ENCODE assay signal across 8 cellular contexts in the genomic region with DNA sequence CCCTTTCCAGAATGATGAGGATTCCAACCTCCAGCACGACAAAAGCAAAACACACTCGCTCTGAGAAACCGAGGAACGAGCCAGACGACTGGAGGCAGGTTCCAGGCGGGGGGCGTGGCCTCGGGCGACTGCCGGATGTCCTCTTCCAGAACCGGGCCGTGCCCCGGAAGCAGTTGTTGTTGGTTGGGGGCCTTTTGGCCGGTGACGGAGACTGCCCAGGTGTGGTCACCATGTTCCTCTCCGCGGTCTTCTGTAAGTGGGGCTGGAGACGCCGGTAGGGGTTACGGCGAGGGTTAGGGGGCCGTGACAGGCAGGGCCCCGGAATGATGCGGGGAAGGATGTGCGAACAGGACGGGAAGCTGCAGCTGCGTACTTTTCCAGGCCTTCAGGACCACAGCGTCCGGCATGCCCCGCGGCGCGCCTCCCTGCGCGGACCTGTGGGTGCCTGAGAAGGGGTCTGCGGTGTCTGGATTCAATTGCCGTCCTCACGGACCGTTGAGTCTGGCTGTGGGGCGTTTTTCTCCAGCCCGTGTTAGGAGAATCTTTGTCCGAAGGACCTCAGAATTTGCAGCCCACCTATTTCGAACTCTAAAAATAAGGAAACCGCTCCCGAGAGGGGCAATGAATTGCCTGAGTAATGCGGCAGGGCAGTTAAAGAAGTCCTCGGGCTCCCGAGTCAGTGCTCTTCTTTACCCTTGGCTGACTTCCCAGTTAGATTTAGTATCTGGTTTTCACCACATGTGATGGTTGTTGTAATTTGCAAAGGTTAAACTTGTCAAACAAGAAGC. TPM values are rescaled to one million over a fixed set of nuclear protein-coding genes. Genes with fewer than 3 reads are reported as not detected.
DNase-seq lines count a peak whose midpoint lies in the region; TF ChIP-seq lines count a peak whose summit lies in the region.

A gene (plus strand): TSS at position 172 of the 788 bp plus-strand sequence. CDS start 59 bp downstream, at position 231.

- H3K27me3 ChIP-seq in suprapubic skin: no peaks in the 10 kb centered on the region

- no peak for TF ChIP-seq CTCF in HFF-Myc (IDR thresholded peaks at IDR 0.05; ENCODE audit: low read depth, low read length, missing control alignments)
- TF ChIP-seq CTCF in NB4 (IDR thresholded peaks at IDR 0.05; ENCODE audit: low read depth, low read length): no peak
- TF ChIP-seq CTCF in suprapubic skin (IDR thresholded peaks at IDR 0.05): no peak

- CTCF ChIA-PET in activated naive CD4-positive, alpha-beta T cell treated with anti-CD3 and anti-CD28 coated beads, Interleukin-2, amount 10 ng/mL, durations not matched to agents 7 days and 5 days (lab: Charles Lee): interaction anchor here (1.1 kb wide), 1 partner anchor 17 kb away, joined by 3 read pairs; no protein-coding TSS in a partner anchor

- H3K9me3 ChIP-seq in SK-N-MC (ENCODE audit: low read depth, low read length): no peaks in the 10 kb centered on the region
- no peaks in the 10 kb centered on the region for H3K9me3 ChIP-seq in suprapubic skin

- H3K9me3 Mint-ChIP-seq in activated naive CD4-positive, alpha-beta T cell treated with anti-CD3 and anti-CD28 coated beads, Interleukin-2, amount 10 ng/mL, durations not matched to agents 7 days and 5 days: no peaks in the 10 kb centered on the region

- peak within 1 kb of the TSS; percentile 87 for H3K4me3 ChIP-seq in HFF-Myc (replicated peaks; ENCODE audit: low read depth, low read length)
- peak within 1 kb of the TSS; percentile 77 for H3K4me3 ChIP-seq in NB4 (ENCODE audit: low read depth, low read length)
- peak within 1 kb of the TSS; percentile 97 for H3K4me3 ChIP-seq in SK-N-MC
- peak within 1 kb of the TSS; percentile 66 for H3K4me3 ChIP-seq in suprapubic skin

- peak within 1 kb of the TSS; percentile 98 for H3K4me3 Mint-ChIP-seq in activated naive CD4-positive, alpha-beta T cell treated with anti-CD3 and anti-CD28 coated beads, Interleukin-2, amount 10 ng/mL, durations not matched to agents 7 days and 5 days

- peak within 1 kb of the TSS; percentile 81 for H3K9ac ChIP-seq in SK-N-MC (ENCODE audit: insufficient read length)

- H3K36me3 ChIP-seq in SK-N-MC (ENCODE audit: insufficient read depth, low read length) (peaks cover 17% of the 10 kb centered on the region; the same call in 1 of the 2 replicates), suprapubic skin (peaks cover 12% of the 10 kb centered on the region)

- 0% methylated on average over 46 of the region's 48 CpGs for WGBS in suprapubic skin

- peaks cover 33% of the 10 kb centered on the region for H3K4me1 Mint-ChIP-seq in activated naive CD4-positive, alpha-beta T cell treated with anti-CD3 and anti-CD28 coated beads, Interleukin-2, amount 10 ng/mL, durations not matched to agents 7 days and 5 days

- peaks cover 43% of the 10 kb centered on the region for H3K4me1 ChIP-seq in suprapubic skin

- peak within 1 kb of the TSS; percentile 96 for H3K27ac Mint-ChIP-seq in activated naive CD4-positive, alpha-beta T cell treated with anti-CD3 and anti-CD28 coated beads, Interleukin-2, amount 10 ng/mL, durations not matched to agents 7 days and 5 days

- peak within 1 kb of the TSS; percentile 22; the same call in 1 of the 2 replicates for H3K27ac ChIP-seq in SK-N-MC
- H3K27ac ChIP-seq in suprapubic skin: peak within 1 kb of the TSS; percentile 85

- DNase-seq in GM03348 (ENCODE audit: low spot score): peak; percentile 96
- peak; percentile 59 for DNase-seq in HFF-Myc (ENCODE audit: extremely low read depth, low read depth)
- peak; percentile 97 for DNase-seq in NB4 (ENCODE audit: low read depth)
- DNase-seq in SK-N-MC (ENCODE audit: low read depth, low spot score): peak; percentile 20
- DNase-seq in activated naive CD4-positive, alpha-beta T cell treated with anti-CD3 and anti-CD28 coated beads, Interleukin-2, amount 10 ng/mL, durations not matched to agents 7 days and 5 days: peak; percentile 95
- DNase-seq in germinal center (ENCODE audit: low spot score): peak; percentile 92
- peak in 55 of 56 donors; percentile 49 to 96 (median 87) for DNase-seq in nucleus accumbens (lab: John Stamatoyannopoulos, UW)
- peak; percentile 97 to 98 for DNase-seq in suprapubic skin (ENCODE audit: low spot score in 2 of 2)

- no peak for TF ChIP-seq EP300 in suprapubic skin (IDR thresholded peaks at IDR 0.05)

- peaks cover 25% of the 10 kb centered on the region for H3K27me3 Mint-ChIP-seq in activated naive CD4-positive, alpha-beta T cell treated with anti-CD3 and anti-CD28 coated beads, Interleukin-2, amount 10 ng/mL, durations not matched to agents 7 days and 5 days

- TF ChIP-seq POLR2A in NB4 (IDR thresholded peaks at IDR 0.05; ENCODE audit: extremely low read depth, insufficient read length): peak; percentile 71
- TF ChIP-seq POLR2A in suprapubic skin (IDR thresholded peaks at IDR 0.05): peak in 1 of 2 donors; percentile 64

- H3K36me3 Mint-ChIP-seq in activated naive CD4-positive, alpha-beta T cell treated with anti-CD3 and anti-CD28 coated beads, Interleukin-2, amount 10 ng/mL, durations not matched to agents 7 days and 5 days: peaks cover 30% of the 10 kb centered on the region

RNA-seq across cellular contexts. Expression of the gene that starts here (rescaled TPM):
- total RNA-seq in suprapubic skin: 10 to 100 TPM; 30.7 to 82.2 (median 56.3) TPM

Comparison
In these comparisons a context has a peak if more than half of its experiments do, and no peak if none do; other contexts are left out.
1. Peak in every context shown above with its lines: DNase-seq, H3K4me3 ChIP-seq and H3K27ac ChIP-seq.
2. DNase-seq: peak in every context shown above with its lines; median percentile 98 in suprapubic skin; 97 in NB4; 96 in GM03348; 95 in activated naive CD4-positive, alpha-beta T cell treated with anti-CD3 and anti-CD28 coated beads, Interleukin-2, amount 10 ng/mL, durations not matched to agents 7 days and 5 days; 92 in germinal center; 87 in nucleus accumbens; 59 in HFF-Myc; 20 in SK-N-MC.